Comparison of ENCODE assay signal across 12 cellular contexts in genomic region chr13:108957369-108958012, GRCh38.
DNase-seq lines count a peak whose midpoint lies in the region; ATAC-seq and TF ChIP-seq lines count a peak whose summit lies in the region.
"Had no signal": no experiment of that assay in that cellular context is flagged by ENCODE, and none has a peak within 500 bp of the region (broad histone marks: within the 10 kb centered on the region; RNA-seq: fewer than 3 reads in every experiment).

No MANE protein-coding gene starts in this region.

- H3F3A ChIP-seq in SK-N-SH (replicated peaks; ENCODE audit: insufficient read depth), result no peaks in the 10 kb centered on the region

- WGBS in SK-N-SH (ENCODE audit: low lambda C conversion rate), result 20% methylated on average over 11 of the region's 11 CpGs

- no peaks in the 10 kb centered on the region for H3K36me3 Mint-ChIP-seq in CD4-positive, alpha-beta T cell (ENCODE audit: low read depth)
- H3K36me3 Mint-ChIP-seq in progenitor cell of endocrine pancreas (ENCODE audit: insufficient read depth), result no peaks in the 10 kb centered on the region
- H3K36me3 Mint-ChIP-seq in naive thymus-derived CD8-positive, alpha-beta T cell, result no peaks in the 10 kb centered on the region
- H3K36me3 Mint-ChIP-seq: activated naive CD8-positive, alpha-beta T cell had no signal

- no peaks in the 10 kb centered on the region for H3K36me3 ChIP-seq in SK-N-SH (replicated peaks in 1 of 2; ENCODE audit: control insufficient read depth in 1 of 2, insufficient read depth in 2 of 2, low read length in 1 of 2)
- H3K36me3 ChIP-seq: neutrophil had no signal

- no peaks in the 10 kb centered on the region for H3K4me1 Mint-ChIP-seq in CD4-positive, alpha-beta T cell (ENCODE audit: low read depth)
- peaks cover 5% of the 10 kb centered on the region for H3K4me1 Mint-ChIP-seq in progenitor cell of endocrine pancreas (ENCODE audit: low read depth)
- H3K4me1 Mint-ChIP-seq in naive thymus-derived CD8-positive, alpha-beta T cell, result no peaks in the 10 kb centered on the region

- H3K4me3 ChIP-seq in SK-N-SH (ENCODE audit: low read depth in 2 of 2, low read length in 1 of 2) (peak overlapping the region; percentile 14 to 37; a peak in 2 of 4 replicates), fibroblast of pulmonary artery (replicated peaks; ENCODE audit: low read depth, low read length) (no peak overlapping the region)

- no peaks in the 10 kb centered on the region for H3K9me3 ChIP-seq in SK-N-SH
- no peaks in the 10 kb centered on the region for H3K9me3 ChIP-seq in CD4-positive, alpha-beta T cell (ENCODE audit: control insufficient read depth, low read length)
- H3K9me3 ChIP-seq: neutrophil had no signal

- H3K9ac ChIP-seq in SK-N-SH, result no peak overlapping the region

- H3K27ac Mint-ChIP-seq in CD4-positive, alpha-beta T cell, result no peak overlapping the region
- no peak overlapping the region for H3K27ac Mint-ChIP-seq in progenitor cell of endocrine pancreas
- no peak overlapping the region for H3K27ac Mint-ChIP-seq in naive thymus-derived CD8-positive, alpha-beta T cell
- H3K27ac Mint-ChIP-seq: activated naive CD8-positive, alpha-beta T cell had no signal

- ATAC-seq in CD4-positive, alpha-beta T cell (ENCODE audit: poor library complexity), result no peak
- ATAC-seq in naive thymus-derived CD8-positive, alpha-beta T cell, result no peak

- POLR2A ChIA-PET in SK-N-SH (lab: Yijun Ruan, JAX), result no interaction called here
- POLR2A ChIA-PET in CD4-positive, alpha-beta T cell (lab: Charles Lee), result no interaction called here
- POLR2A ChIA-PET in naive thymus-derived CD8-positive, alpha-beta T cell (lab: Charles Lee), result no interaction called here

- DNase-seq in GM04504 (ENCODE audit: low read depth) (peak; percentile 68), SK-N-SH (no peak), fibroblast of pulmonary artery (ENCODE audit: low read depth) (peak; percentile 82), renal cortical epithelial cell (ENCODE audit: low read depth) (peak; percentile 97), progenitor cell of endocrine pancreas (ENCODE audit: low spot score, unreplicated experiment) (no peak)
- DNase-seq in CD4-positive, alpha-beta T cell, result no peak
- no peak for DNase-seq in activated CD4-positive, CD25-positive, alpha-beta regulatory T cell (lab: John Stamatoyannopoulos, UW)
- no peak for DNase-seq in naive thymus-derived CD8-positive, alpha-beta T cell
- DNase-seq: activated CD4-positive, CD25-positive, alpha-beta regulatory T cell treated with anti-CD3 and anti-CD28 coated beads, Interleukin-2, amount 50 U/mL, for 72 hours; hippocampal formation had no signal

- H3K27me3 Mint-ChIP-seq in CD4-positive, alpha-beta T cell, result peaks cover 12% of the 10 kb centered on the region
- H3K27me3 Mint-ChIP-seq in progenitor cell of endocrine pancreas, result peaks cover 4% of the 10 kb centered on the region
- H3K27me3 Mint-ChIP-seq in naive thymus-derived CD8-positive, alpha-beta T cell, result peaks cover 7 to 26% (median 20%) of the 10 kb centered on the region in 5 donors

- intact Hi-C loops in CD4-positive, alpha-beta T cell (cut with DNase I, micrococcal nuclease), result no loop called here

- peaks cover 5 to 8% of the 10 kb centered on the region in 2 experiments; a peak in 3 of 4 replicates for H3K4me1 ChIP-seq in SK-N-SH (ENCODE audit: control insufficient read depth in 1 of 2, insufficient read depth in 2 of 2, low read depth in 1 of 2, low read length in 1 of 2)

- TF ChIP-seq CTCF in SK-N-SH (IDR thresholded peaks at IDR 0.05) (no peak), fibroblast of pulmonary artery (IDR thresholded peaks at IDR 0.05; ENCODE audit: low read length, missing control alignments) (no peak), progenitor cell of endocrine pancreas (IDR thresholded peaks at IDR 0.05; ENCODE audit: unreplicated experiment) (no peak)
- no peak for TF ChIP-seq CTCF in CD4-positive, alpha-beta T cell (IDR thresholded peaks at IDR 0.05)

- no peaks in the 10 kb centered on the region for H3K27me3 ChIP-seq in SK-N-SH (ENCODE audit: insufficient read depth)
- H3K27me3 ChIP-seq in CD4-positive, alpha-beta T cell (ENCODE audit: control insufficient read depth, insufficient read depth, low read length), result peaks cover 4% of the 10 kb centered on the region
- H3K27me3 ChIP-seq: neutrophil had no signal

- no peaks in the 10 kb centered on the region for H3K9me2 ChIP-seq in SK-N-SH

- no peak for TF ChIP-seq RAD21 in SK-N-SH (IDR thresholded peaks at IDR 0.05; ENCODE audit: low read length)

- 0 out of 4 replicates have a peak, but pooled peaks of 1 of the 2 experiments have one; percentile 12 for TF ChIP-seq EP300 in SK-N-SH (IDR thresholded peaks at IDR 0.05; ENCODE audit: borderline replicate concordance in 1 of 2, low read depth in 1 of 2, low read length in 1 of 2)

- no peaks in the 10 kb centered on the region for H3K9me3 Mint-ChIP-seq in CD4-positive, alpha-beta T cell
- H3K9me3 Mint-ChIP-seq in progenitor cell of endocrine pancreas (ENCODE audit: low read depth), result no peaks in the 10 kb centered on the region
- no peaks in the 10 kb centered on the region for H3K9me3 Mint-ChIP-seq in naive thymus-derived CD8-positive, alpha-beta T cell

- H3K27ac ChIP-seq in SK-N-SH (ENCODE audit: low read depth in 2 of 2, low read length in 1 of 2), result peak overlapping the region in 1 of 2 experiments; percentile 21; a peak in 2 of 4 replicates
- no peak overlapping the region for H3K27ac ChIP-seq in CD4-positive, alpha-beta T cell (ENCODE audit: low read depth, low read length)
- H3K27ac ChIP-seq: neutrophil had no signal

- H3K4me3 Mint-ChIP-seq in CD4-positive, alpha-beta T cell, result no peak overlapping the region
- H3K4me3 Mint-ChIP-seq in progenitor cell of endocrine pancreas (ENCODE audit: low read depth), result no peak overlapping the region
- no peak overlapping the region for H3K4me3 Mint-ChIP-seq in naive thymus-derived CD8-positive, alpha-beta T cell
- H3K4me3 Mint-ChIP-seq: activated naive CD8-positive, alpha-beta T cell had no signal

- H3K4me2 ChIP-seq in SK-N-SH, result peak overlapping the region; percentile 59

- H4K20me1 ChIP-seq in SK-N-SH (ENCODE audit: insufficient read depth), result no peaks in the 10 kb centered on the region

- CTCF ChIA-PET in SK-N-SH (lab: Yijun Ruan, JAX), result interaction anchor here (1.2 kb wide), 1 partner anchor 24 kb away, joined by 3 read pairs; no protein-coding TSS in a partner anchor
- CTCF ChIA-PET in CD4-positive, alpha-beta T cell (lab: Charles Lee), result no interaction called here

- no peaks in the 10 kb centered on the region for H3K79me2 ChIP-seq in SK-N-SH (ENCODE audit: insufficient read depth)

- H2AFZ ChIP-seq in SK-N-SH (ENCODE audit: low read depth), result peak overlapping the region; percentile 78; the same call in 1 of the 2 replicates

TF ChIP-seq in SK-N-SH, 30 proteins besides CTCF, POLR2A, EP300 and RAD21 (continues in another document):
- TF ChIP-seq SIN3A (IDR thresholded peaks at IDR 0.05; ENCODE audit: borderline replicate concordance, low read depth, low read length), result no peak
- TF ChIP-seq TCF12 (IDR thresholded peaks at IDR 0.05), result peak; percentile 36; the same call in 1 of the 2 replicates
- no peak for TF ChIP-seq ZBTB33 (IDR thresholded peaks at IDR 0.05; ENCODE audit: borderline replicate concordance, low read depth)
- no peak for TF ChIP-seq REST (IDR thresholded peaks at IDR 0.05; ENCODE audit: low read depth, low read length)
- TF ChIP-seq RXRA (IDR thresholded peaks at IDR 0.05; ENCODE audit: borderline replicate concordance, low read depth), result peak; percentile 18; the same call in 1 of the 2 replicates
- peak; percentile 83 for TF ChIP-seq FOSL2 (IDR thresholded peaks at IDR 0.05; ENCODE audit: borderline replicate concordance, low read depth)
- TF ChIP-seq RCOR1 (IDR thresholded peaks at IDR 0.05; ENCODE audit: low read length), result no peak
- TF ChIP-seq MEF2A (IDR thresholded peaks at IDR 0.05; ENCODE audit: borderline replicate concordance, low read depth), result no peak
- TF ChIP-seq JUND (IDR thresholded peaks at IDR 0.05), result peak; percentile 81

Comparison
In these comparisons a context has a peak if more than half of its experiments do, and no peak if none do; other contexts are left out.
1. DNase-seq: peak in GM04504 (single experiment), fibroblast of pulmonary artery (single experiment) and renal cortical epithelial cell (single experiment); none in SK-N-SH (single experiment), CD4-positive, alpha-beta T cell (0 of 10), activated CD4-positive, CD25-positive, alpha-beta regulatory T cell (0 of 4), progenitor cell of endocrine pancreas (single experiment) and naive thymus-derived CD8-positive, alpha-beta T cell (0 of 10).